9 cellular contexts compared by ENCODE assay signal in genomic region chr4:110636677-110637407, GRCh38. TPM values are rescaled to one million over a fixed set of nuclear protein-coding genes. Genes with fewer than 3 reads are reported as not detected.
DNase-seq lines count a peak whose midpoint lies in the region; ATAC-seq and TF ChIP-seq lines count a peak whose summit lies in the region.
"Had no signal": no experiment of that assay in that cellular context is flagged by ENCODE, and none has a peak within 500 bp of the region (broad histone marks: within the 10 kb centered on the region; RNA-seq: fewer than 3 reads in every experiment).

No MANE protein-coding gene starts in this region.

- ATAC-seq in Panc1 = peak; percentile 76
- peak; percentile 76 to 84 (median 82) for ATAC-seq in psoas muscle
- ATAC-seq in naive thymus-derived CD8-positive, alpha-beta T cell = no peak
- no peak for ATAC-seq in GM19467 (IDR thresholded peaks at IDR 0.05; ENCODE audit: unreplicated experiment)

- WGBS in psoas muscle, 3 donors = 0 to 1% (median 1%) methylated on average over 52 to 56 of the region's 56 CpGs

- intact Hi-C loops in Panc1 (cut with micrococcal nuclease; ENCODE audit: unreplicated experiment) (no loop called here), psoas muscle (cut with DNase I) (loop anchor here (1.0 to 10.0 kb wide), 4 partner anchors 48 to 998 kb away; no protein-coding TSS in a partner anchor)

- H3K9me3 ChIP-seq in Panc1 (ENCODE audit: control insufficient read depth, insufficient read depth, low read depth, low read length) (no peaks in the 10 kb centered on the region), psoas muscle (no peaks in the 10 kb centered on the region)

- BruUV-seq in Panc1 (replicated peaks; lab: Mats Ljungman, UMichigan) = no TSS peak

- no peak overlapping the region for H3K27ac Mint-ChIP-seq in naive thymus-derived CD8-positive, alpha-beta T cell

- peaks cover 48 to 86% (median 74%) of the 10 kb centered on the region in 5 donors for H3K27me3 Mint-ChIP-seq in naive thymus-derived CD8-positive, alpha-beta T cell

- peaks cover 3 to 15% (median 6%) of the 10 kb centered on the region in 4 donors for H3K4me1 Mint-ChIP-seq in naive thymus-derived CD8-positive, alpha-beta T cell

- H3K27ac ChIP-seq in Panc1 (ENCODE audit: low read length) (no peak overlapping the region), psoas muscle (peak overlapping the region; percentile 88)

- H3K9me3 Mint-ChIP-seq in naive thymus-derived CD8-positive, alpha-beta T cell = peaks cover 0 to 42% (median 17%) of the 10 kb centered on the region in 9 donors

- H3K4me3 ChIP-seq in Panc1 (ENCODE audit: low read depth in 2 of 2, low read length in 2 of 2) (peak overlapping the region; percentile 35 to 59), psoas muscle (peak overlapping the region; percentile 84)

- H3K36me3 ChIP-seq in Panc1 (ENCODE audit: control insufficient read depth, insufficient read depth, low read length) = no peaks in the 10 kb centered on the region
- no peaks in the 10 kb centered on the region for H3K36me3 ChIP-seq in psoas muscle (ENCODE audit: insufficient read depth in 1 of 2, low read depth in 1 of 2)

- no peaks in the 10 kb centered on the region for H3K4me1 ChIP-seq in Panc1 (ENCODE audit: control insufficient read depth, insufficient read depth, low read length)
- H3K4me1 ChIP-seq in psoas muscle = peaks cover 10% of the 10 kb centered on the region

- POLR2A ChIA-PET in Panc1 (lab: Charles Lee) = no interaction called here
- POLR2A ChIA-PET in naive thymus-derived CD8-positive, alpha-beta T cell (lab: Charles Lee) = no interaction called here

- no peak overlapping the region for H3K4me3 Mint-ChIP-seq in naive thymus-derived CD8-positive, alpha-beta T cell

- H3K27me3 ChIP-seq in Panc1 (ENCODE audit: control insufficient read depth, insufficient read depth, low read length) (no peaks in the 10 kb centered on the region), psoas muscle (ENCODE audit: insufficient read depth in 3 of 3, low read length in 2 of 3) (peaks cover 0 to 25% (median 7%) of the 10 kb centered on the region in 3 donors)

- peaks cover 4 to 41% (median 11%) of the 10 kb centered on the region in 3 donors for H3K36me3 Mint-ChIP-seq in naive thymus-derived CD8-positive, alpha-beta T cell

- TF ChIP-seq CTCF in Panc1 (IDR thresholded peaks at IDR 0.05) (no peak), psoas muscle (IDR thresholded peaks at IDR 0.05) (no peak)

- in situ Hi-C loops in Panc1 (cut with HindIII; ENCODE audit: low pct_unique_long_range_greater_than_20kb, low sequenced_read_pairs) = no loop called here

- CTCF ChIA-PET in Panc1 (lab: Charles Lee) = no interaction called here

- DNase-seq in ELR (ENCODE audit: low read depth) (peak; percentile 65), Panc1 (ENCODE audit: low read depth, low spot score) (no peak), glomerular visceral epithelial cell (ENCODE audit: extremely low spot score) (peak; percentile 86), psoas muscle (peak; percentile 68 to 78), activated T-cell treated with anti-CD3 and anti-CD28 coated beads for 4 hours (no peak), superior temporal gyrus (ENCODE audit: extremely low spot score) (no peak)
- DNase-seq in naive thymus-derived CD8-positive, alpha-beta T cell = no peak
- DNase-seq: stimulated activated CD4-positive, alpha-beta T cell treated with anti-CD3 and anti-CD28 coated beads, Interleukin-1b, Interleukin-23, amount 100 ng/mL, for 48 hours had no signal

RNA-seq across cellular contexts. Expression of gene PITX2, which starts 14.0 kb away (rescaled TPM):
- 0.44 TPM for total RNA-seq in Panc1 (2021; ENCODE audit: unreplicated experiment)
- polyA plus RNA-seq in Panc1 (2012; ENCODE audit: insufficient read length) = 0.29 TPM
- total RNA-seq in psoas muscle = 10 to 100 TPM; 15.7 to 57.9 (median 43.6) TPM
- 10 to 100 TPM; 12.4 to 66.3 (median 54.2) TPM for polyA plus RNA-seq in psoas muscle
- not detected for total RNA-seq in naive thymus-derived CD8-positive, alpha-beta T cell
- not detected for polyA plus RNA-seq in naive thymus-derived CD8-positive, alpha-beta T cell

Comparison
In these comparisons a context has a peak if more than half of its experiments do, and no peak if none do; other contexts are left out.
1. DNase-seq: peak in ELR (single experiment), glomerular visceral epithelial cell (single experiment) and psoas muscle (2 of 2); none in Panc1 (single experiment), naive thymus-derived CD8-positive, alpha-beta T cell (0 of 10), activated T-cell treated with anti-CD3 and anti-CD28 coated beads for 4 hours (single experiment) and superior temporal gyrus (single experiment).
2. ATAC-seq: peak in Panc1 (single experiment) and psoas muscle (4 of 4); none in naive thymus-derived CD8-positive, alpha-beta T cell (0 of 2) and GM19467 (single experiment).
3. RNA of gene PITX2, which starts 14.0 kb away (total RNA-seq): 15.7 to 57.9 TPM in psoas muscle; 0.44 TPM in Panc1 (single experiment) and not detected in naive thymus-derived CD8-positive, alpha-beta T cell; every median in the first group is over 10 times any median in the second.